ENCODE assay signal across 8 cellular contexts in genomic region chr7:129664029-129665012, GRCh38. TPM values are rescaled to one million over a fixed set of nuclear protein-coding genes. Genes with fewer than 3 reads are reported as not detected.
DNase-seq lines count a peak whose midpoint lies in the region; ATAC-seq and TF ChIP-seq lines count a peak whose summit lies in the region.

No MANE protein-coding gene starts in this region.

- intact Hi-C loops in Calu3 (cut with micrococcal nuclease; ENCODE audit: unreplicated experiment) = loop anchor here (1.0 kb wide), 1 partner anchor 161 kb away; no protein-coding TSS in a partner anchor

- peak overlapping the region; percentile 23 for H2BK15ac ChIP-seq in mesenchymal stem cell (ENCODE audit: low read depth, poor library complexity, severe bottlenecking)

- H3K18ac ChIP-seq in mesenchymal stem cell (ENCODE audit: low read depth in 1 of 2, low read length in 2 of 2) = no peak overlapping the region

- no peaks in the 10 kb centered on the region for H3K27me3 Mint-ChIP-seq in Calu3 (ENCODE audit: unreplicated experiment)

- TF ChIP-seq CTCF in Calu3 (IDR thresholded peaks at IDR 0.05; ENCODE audit: unreplicated experiment) (peak; percentile 19), HL-60 (IDR thresholded peaks at IDR 0.05; ENCODE audit: insufficient read depth, low read length) (peak; percentile 8)

- peaks cover 3% of the 10 kb centered on the region for H3K9me3 Mint-ChIP-seq in Calu3 (ENCODE audit: low read depth, unreplicated experiment)

- H2AK5ac ChIP-seq in mesenchymal stem cell (ENCODE audit: low read length, severe bottlenecking) = no peak overlapping the region

- H3K4ac ChIP-seq in mesenchymal stem cell (ENCODE audit: low read depth in 1 of 2, low read length in 2 of 2) = no peak overlapping the region

- CTCF ChIA-PET in Calu3 (lab: Charles Lee) = interaction anchor here (0.7 to 2.1 kb wide), 3 partner anchors 39 to 242 kb away, joined by 3 to 17 read pairs (median 10); no protein-coding TSS in a partner anchor

- no peak for ATAC-seq in HG02870 (IDR thresholded peaks at IDR 0.05; ENCODE audit: unreplicated experiment)

- H3K79me1 ChIP-seq in mesenchymal stem cell (replicated peaks; ENCODE audit: low read length, poor library complexity, severe bottlenecking) = peaks cover 10% of the 10 kb centered on the region

- no peak overlapping the region for H2BK5ac ChIP-seq in mesenchymal stem cell (ENCODE audit: low read depth, low read length, poor library complexity, severe bottlenecking)

- H4K8ac ChIP-seq in mesenchymal stem cell (ENCODE audit: low read length) = no peak overlapping the region

- H4K91ac ChIP-seq in mesenchymal stem cell (ENCODE audit: low read length) = no peak overlapping the region

- H3K27ac Mint-ChIP-seq in Calu3 (ENCODE audit: unreplicated experiment) = no peak overlapping the region

- H3K9ac ChIP-seq in mesenchymal stem cell (ENCODE audit: low read length) = peak overlapping the region; percentile 11

- DNase-seq in Calu3 (peak; percentile 7), HL-60 (ENCODE audit: low read depth in 1 of 2, low spot score in 1 of 2) (peak in 1 of 2 experiments; percentile 18), NCI-H82 treated with DMSO at 0.1 percent for 48 hours (lab: John Stamatoyannopoulos, UW; ENCODE audit: unreplicated experiment) (peak; percentile 33), mesenchymal stem cell (peak; percentile 72), HK-2 (ENCODE audit: unreplicated experiment) (no peak)
- peak; percentile 5 for DNase-seq in central memory CD4-positive, alpha-beta T cell
- no peak for DNase-seq in stimulated activated CD4-positive, alpha-beta T cell treated with anti-CD3 and anti-CD28 coated beads, Interleukin-1b, Interleukin-23, amount 100 ng/mL, for 48 hours

- H3K4me1 ChIP-seq in mesenchymal stem cell (ENCODE audit: control insufficient read depth, insufficient read depth, low read depth, low read length) = peaks cover 5% of the 10 kb centered on the region

- H3K23ac ChIP-seq in mesenchymal stem cell (ENCODE audit: low read length in 2 of 2) = no peak overlapping the region

- H3K27me3 ChIP-seq in HL-60 (ENCODE audit: insufficient read depth, poor library complexity, severe bottlenecking) (no peaks in the 10 kb centered on the region), mesenchymal stem cell (ENCODE audit: control insufficient read depth in 1 of 2, insufficient read depth in 1 of 2, low read length in 2 of 2) (no peaks in the 10 kb centered on the region)

- H3K9me3 ChIP-seq in mesenchymal stem cell (ENCODE audit: control insufficient read depth, low read length) = peaks cover 16% of the 10 kb centered on the region

- H3K27ac ChIP-seq in HL-60 (replicated peaks) = no peak overlapping the region
- H3K27ac ChIP-seq in mesenchymal stem cell (ENCODE audit: low read length, poor library complexity, severe bottlenecking) = peak overlapping the region; percentile 95

- H3K14ac ChIP-seq in mesenchymal stem cell (ENCODE audit: low read length in 2 of 2) = no peak overlapping the region

- H2BK12ac ChIP-seq in mesenchymal stem cell (ENCODE audit: low read length in 2 of 2) = no peak overlapping the region

- peak overlapping the region; percentile 18 for H3K4me2 ChIP-seq in mesenchymal stem cell (ENCODE audit: low read length, poor library complexity, severe bottlenecking)

- no peak overlapping the region for H3K4me3 Mint-ChIP-seq in Calu3 (ENCODE audit: low read depth, unreplicated experiment)

- WGBS in mesenchymal stem cell = 87% methylated on average over 5 of the region's 5 CpGs

- no peak overlapping the region for H2AFZ ChIP-seq in mesenchymal stem cell (ENCODE audit: low read depth, low read length)

- peaks cover 15% of the 10 kb centered on the region for H3K4me1 Mint-ChIP-seq in Calu3 (ENCODE audit: low read depth, unreplicated experiment)

- BruUV-seq in Calu3 (replicated peaks; lab: Mats Ljungman, UMichigan) = no TSS peak

- H3K4me3 ChIP-seq in HL-60 (replicated peaks; ENCODE audit: insufficient read depth, low read length) (no peak overlapping the region), mesenchymal stem cell (ENCODE audit: insufficient read depth in 1 of 2, low read depth in 1 of 2, low read length in 2 of 2) (no peak overlapping the region)

- H2BK120ac ChIP-seq in mesenchymal stem cell (ENCODE audit: low read depth, low read length) = no peak overlapping the region

- peaks cover 11 to 25% of the 10 kb centered on the region in 2 experiments for H3K36me3 ChIP-seq in mesenchymal stem cell (ENCODE audit: control insufficient read depth in 1 of 2, insufficient read depth in 2 of 2, low read depth in 1 of 2, low read length in 2 of 2)

- peaks cover 11% of the 10 kb centered on the region for H3K36me3 Mint-ChIP-seq in Calu3 (ENCODE audit: insufficient read depth, unreplicated experiment)

RNA-seq across cellular contexts. Expression of gene NRF1, which starts 52.8 kb away (rescaled TPM):
- total RNA-seq in Calu3 (2022) = 17.6 and 22.1 TPM in 2 replicates
- polyA plus RNA-seq in mesenchymal stem cell (2013, experiment 1 of 2) = 4.4 TPM
- 4.3 TPM for polyA plus RNA-seq in mesenchymal stem cell (2013, experiment 2 of 2)

Comparison
In these comparisons a context has a peak if more than half of its experiments do, and no peak if none do; other contexts are left out.
1. DNase-seq: peak in Calu3 (single experiment), NCI-H82 treated with DMSO at 0.1 percent for 48 hours (single experiment), central memory CD4-positive, alpha-beta T cell (single experiment) and mesenchymal stem cell (single experiment); none in HK-2 (single experiment) and stimulated activated CD4-positive, alpha-beta T cell treated with anti-CD3 and anti-CD28 coated beads, Interleukin-1b, Interleukin-23, amount 100 ng/mL, for 48 hours (single experiment).